26 cellular contexts compared by ENCODE assay signal in genomic region chr22:19466126-19466716, GRCh38. TPM values are rescaled to one million over a fixed set of nuclear protein-coding genes. Genes with fewer than 3 reads are reported as not detected.
"Had no signal": no experiment of that assay in that cellular context is flagged by ENCODE, and none has a peak within 500 bp of the region (broad histone marks: within the 10 kb centered on the region; RNA-seq: fewer than 3 reads in every experiment).

No MANE protein-coding gene starts in this region.

- H3K4me3 ChIP-seq: SJSA1 had no signal

- H3K27me3 ChIP-seq: brain microvascular endothelial cell, SJSA1 had no signal

- H3K4me3 Mint-ChIP-seq: activated CD4-positive, alpha-beta T cell treated with anti-CD3 and anti-CD28 coated beads, Interleukin-2, amount 10 ng/mL, durations not matched to agents 24 days and 14 days; activated naive CD4-positive, alpha-beta T cell treated with anti-CD3 and anti-CD28 coated beads, Interleukin-2, amount 10 ng/mL, durations not matched to agents 7 days and 5 days; activated naive CD8-positive, alpha-beta T cell treated with anti-CD3 and anti-CD28 coated beads for 36 hours; activated T-helper 17 cell treated with anti-CD3 and anti-CD28 coated beads, Interleukin-2, amount 50 U/mL, for 72 hours; WTC11 had no signal

- H3K9me3 ChIP-seq: SJSA1 had no signal

- H3K4me1 Mint-ChIP-seq: activated naive CD8-positive, alpha-beta T cell treated with anti-CD3 and anti-CD28 coated beads for 36 hours; activated T-helper 17 cell treated with anti-CD3 and anti-CD28 coated beads, Interleukin-2, amount 50 U/mL, for 72 hours; WTC11 had no signal

- DNase-seq: activated CD4-positive, alpha-beta T cell treated with anti-CD3 and anti-CD28 coated beads, Interleukin-2, amount 10 ng/mL, durations not matched to agents 24 days and 14 days; activated CD4-positive, alpha-beta T cell treated with anti-CD3 and anti-CD28 coated beads, Interleukin-2, amount 50 U/mL, for 48 hours; activated CD4-positive, CD25-positive, alpha-beta regulatory T cell treated with anti-CD3 and anti-CD28 coated beads, Interleukin-2, amount 50 U/mL, for 72 hours; activated gamma-delta T cell; activated naive CD4-positive, alpha-beta T cell treated with anti-CD3 and anti-CD28 coated beads, Interleukin-2, amount 10 ng/mL, durations not matched to agents 7 days and 5 days; activated naive CD8-positive, alpha-beta T cell treated with anti-CD3 and anti-CD28 coated beads for 36 hours; activated T-cell treated with anti-CD3 and anti-CD28 coated beads for 4 hours; activated T-cell treated with anti-CD3 and anti-CD28 coated beads, Interleukin-2, amount 50 U/mL, for 48 hours; brain microvascular endothelial cell; cortex of kidney; Karpas-422; MM.1S; NCI-H1105 treated with DMSO at 0.1 percent for 48 hours; NCI-H1436 treated with DMSO at 0.1 percent for 48 hours; NCI-H1930; NCI-H345; NCI-H510A treated with DMSO at 0.1 percent for 48 hours; NCI-H748 treated with DMSO at 0.1 percent for 48 hours; RPMI8226; SW 1271 had no signal

- H3K27ac ChIP-seq: brain microvascular endothelial cell, SJSA1 had no signal

- ATAC-seq: activated T-helper 17 cell treated with anti-CD3 and anti-CD28 coated beads, Interleukin-2, amount 50 U/mL, for 72 hours; Right ventricle myocardium inferior; SK-N-SH treated with all-trans-retinoic acid at 6 μM for 48 hours; WTC11 had no signal

- H3K9me3 Mint-ChIP-seq: activated CD4-positive, alpha-beta T cell treated with anti-CD3 and anti-CD28 coated beads, Interleukin-2, amount 10 ng/mL, durations not matched to agents 24 days and 14 days; activated naive CD4-positive, alpha-beta T cell treated with anti-CD3 and anti-CD28 coated beads, Interleukin-2, amount 10 ng/mL, durations not matched to agents 7 days and 5 days; activated naive CD8-positive, alpha-beta T cell treated with anti-CD3 and anti-CD28 coated beads for 36 hours; activated T-helper 17 cell treated with anti-CD3 and anti-CD28 coated beads, Interleukin-2, amount 50 U/mL, for 72 hours; WTC11 had no signal

- H3K27ac Mint-ChIP-seq: activated CD4-positive, alpha-beta T cell treated with anti-CD3 and anti-CD28 coated beads, Interleukin-2, amount 10 ng/mL, durations not matched to agents 24 days and 14 days; activated naive CD8-positive, alpha-beta T cell treated with anti-CD3 and anti-CD28 coated beads for 36 hours; WTC11 had no signal

- H3K27me3 Mint-ChIP-seq: activated CD4-positive, alpha-beta T cell treated with anti-CD3 and anti-CD28 coated beads, Interleukin-2, amount 10 ng/mL, durations not matched to agents 24 days and 14 days; activated naive CD4-positive, alpha-beta T cell treated with anti-CD3 and anti-CD28 coated beads, Interleukin-2, amount 10 ng/mL, durations not matched to agents 7 days and 5 days; activated naive CD8-positive, alpha-beta T cell treated with anti-CD3 and anti-CD28 coated beads for 36 hours; activated T-helper 17 cell treated with anti-CD3 and anti-CD28 coated beads, Interleukin-2, amount 50 U/mL, for 72 hours had no signal

RNA-seq across cellular contexts. Expression of gene CDC45, which starts 13.5 kb away (rescaled TPM):
- total RNA-seq: cardiac septum had no signal
